ENCODE assay signal across 20 cellular contexts in the genomic region with DNA sequence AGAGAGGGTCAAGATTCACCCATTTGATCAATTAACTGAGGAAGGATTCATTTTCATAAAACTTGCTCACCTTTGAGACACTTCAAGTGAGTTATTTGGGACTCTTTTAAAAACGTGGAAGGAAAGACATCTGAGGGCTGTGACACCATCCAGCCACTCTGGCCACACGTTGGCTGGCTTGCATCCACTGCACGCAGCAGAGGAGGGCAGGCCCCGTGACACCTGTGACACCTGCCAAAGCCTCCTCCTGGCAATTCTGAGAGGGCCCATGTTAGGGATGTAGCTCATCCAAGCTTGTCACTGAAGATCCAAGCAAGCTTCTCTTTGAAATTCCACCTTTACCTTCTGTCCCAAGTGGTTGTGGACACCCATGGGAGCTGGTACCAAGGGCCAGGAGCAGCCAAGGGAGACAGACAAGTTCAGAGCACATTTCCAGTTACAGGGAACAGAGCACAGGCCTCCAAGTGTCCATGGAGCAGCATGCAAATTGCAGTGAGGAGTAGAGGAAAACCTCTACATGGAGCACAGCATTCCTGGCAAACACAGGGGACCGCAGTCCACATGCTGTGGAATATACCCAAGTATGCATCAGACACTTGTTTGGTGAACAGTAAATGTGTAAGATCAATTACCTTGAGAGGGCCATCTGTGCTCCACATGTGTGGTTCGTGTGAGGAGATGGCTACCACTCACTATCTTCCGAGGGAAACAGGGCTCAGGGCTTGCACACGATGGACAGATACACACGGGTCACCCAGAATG. TPM values are rescaled to one million over a fixed set of nuclear protein-coding genes. Genes with fewer than 3 reads are reported as not detected.
"Had no signal": no experiment of that assay in that cellular context is flagged by ENCODE, and none has a peak within 500 bp of the region (broad histone marks: within the 10 kb centered on the region; RNA-seq: fewer than 3 reads in every experiment).

No MANE protein-coding gene starts in this region.

- DNase-seq: activated CD4-positive, alpha-beta T cell treated with anti-CD3 and anti-CD28 coated beads for 36 hours; activated CD4-positive, alpha-beta T cell treated with anti-CD3 and anti-CD28 coated beads, Interleukin-2, amount 50 U/mL, for 48 hours; activated effector memory CD4-positive, alpha-beta T cell treated with anti-CD3 and anti-CD28 coated beads, Interleukin-2, amount 50 U/mL, for 16 hours; activated naive CD4-positive, alpha-beta T cell treated with anti-CD3 and anti-CD28 coated beads, Interleukin-2, amount 10 ng/mL, durations not matched to agents 7 days and 5 days; activated naive CD8-positive, alpha-beta T cell treated with anti-CD3 and anti-CD28 coated beads, Interleukin-2, amount 50 U/mL, for 24 hours; activated T-cell treated with anti-CD3 and anti-CD28 coated beads, Interleukin-2, amount 50 U/mL, for 72 hours; effector CD8-positive, alpha-beta T cell; heart left ventricle; right cardiac atrium; stimulated activated CD4-positive, alpha-beta T cell treated with anti-CD3 and anti-CD28 coated beads, Interleukin-12 subunit alpha, Interleukin-12 subunit beta, amount 100 ng/mL, for 4 hours; stimulated activated naive CD8-positive, alpha-beta T cell treated with anti-CD3 and anti-CD28 coated beads, Interleukin-15, amount 100 ng/mL, for 72 hours; T-helper 9 cell; tibial artery had no signal

- H3K79me2 ChIP-seq: parathyroid adenoma had no signal

- H3K9ac ChIP-seq: parathyroid adenoma had no signal

- H3K36me3 ChIP-seq: gastroesophageal sphincter, heart left ventricle, tibial artery had no signal

- FAIRE-seq: islet of Langerhans had no signal

- H3K27ac ChIP-seq: gastroesophageal sphincter, heart left ventricle, parathyroid adenoma, tibial artery had no signal

- H3K9me3 ChIP-seq: tibial artery had no signal

- H2AFZ ChIP-seq: parathyroid adenoma had no signal

- H3K4me3 ChIP-seq: gastroesophageal sphincter, heart left ventricle, tibial artery had no signal

- ATAC-seq: activated CD4-positive, alpha-beta T cell treated with anti-CD3 and anti-CD28 coated beads for 36 hours; activated naive CD8-positive, alpha-beta T cell treated with anti-CD3 and anti-CD28 coated beads, Interleukin-2, amount 50 U/mL, for 24 hours; activated T-cell treated with anti-CD3 and anti-CD28 coated beads, Interleukin-2, amount 50 U/mL, for 72 hours; esophagus mucosa; gastroesophageal sphincter; heart left ventricle; right cardiac atrium; stimulated activated naive CD8-positive, alpha-beta T cell treated with anti-CD3 and anti-CD28 coated beads, Interleukin-15, amount 100 ng/mL, for 72 hours; WTC11 had no signal

- H3K4me1 ChIP-seq: gastroesophageal sphincter, heart left ventricle, parathyroid adenoma, tibial artery had no signal

RNA-seq across cellular contexts. Expression of a gene that starts 4.7 kb away (rescaled TPM):
- total RNA-seq: activated CD4-positive, alpha-beta T cell treated with anti-CD3 and anti-CD28 coated beads for 36 hours; activated T-cell treated with anti-CD3 and anti-CD28 coated beads, Interleukin-2, amount 50 U/mL, for 72 hours; myocyte; right cardiac atrium; T-helper 1 cell treated with Interleukin-12 subunit alpha and Interleukin-12 subunit beta and Interleukin-4 antibody, amounts not matched to agents 30 ng/mL and 1 ng/mL, for 36 hours had no signal
- polyA plus RNA-seq: right cardiac atrium had no signal
